ENCODE assay signal across 32 cellular contexts in the genomic region with DNA sequence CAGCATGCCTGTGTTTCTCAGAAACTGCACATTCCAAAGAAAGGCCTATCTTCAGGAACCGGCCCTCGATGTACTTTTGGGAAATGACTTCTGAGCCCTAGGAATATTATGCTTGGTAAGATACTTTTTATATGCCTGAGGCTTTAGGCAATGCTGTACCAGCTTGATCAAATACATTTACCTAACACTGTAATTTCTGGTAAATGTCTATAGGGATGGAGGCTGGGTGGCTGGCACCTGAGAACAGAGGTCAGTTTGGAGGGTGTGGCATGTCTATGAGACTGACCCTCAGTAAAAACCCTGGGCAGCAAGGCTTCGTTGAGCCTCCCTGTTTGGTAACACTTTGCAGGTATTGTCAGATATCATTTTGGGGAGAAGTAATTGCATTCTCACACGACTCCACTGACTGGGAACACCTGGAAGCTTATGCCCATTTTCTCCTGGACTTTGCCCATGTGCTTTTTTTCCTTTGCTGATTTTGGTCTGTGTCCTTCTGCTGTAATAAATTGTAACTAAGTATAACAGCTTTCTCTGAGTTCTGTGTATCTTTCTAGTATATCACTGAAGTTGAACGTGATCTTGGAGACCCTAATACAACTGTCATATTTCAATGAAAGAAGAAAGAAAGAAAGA.
"Had no signal": no experiment of that assay in that cellular context is flagged by ENCODE, and none has a peak within 500 bp of the region (broad histone marks: within the 10 kb centered on the region; RNA-seq: fewer than 3 reads in every experiment).

No MANE protein-coding gene starts in this region.

- H3K4me1 Mint-ChIP-seq: activated B cell treated with CpG ODN at 0.5 μM for 24 hours; activated naive CD4-positive, alpha-beta T cell treated with anti-CD3 and anti-CD28 coated beads, Interleukin-2, amount 10 ng/mL, durations not matched to agents 7 days and 5 days; T-helper 17 cell had no signal

- H3K4me3 ChIP-seq: breast epithelium, cardiac muscle cell, colonic mucosa, dorsolateral prefrontal cortex had no signal

- H3K27me3 Mint-ChIP-seq: activated B cell treated with CpG ODN at 0.5 μM for 24 hours; activated CD8-positive, alpha-beta T cell treated with anti-CD3 and anti-CD28 coated beads for 36 hours; activated naive CD4-positive, alpha-beta T cell treated with anti-CD3 and anti-CD28 coated beads, Interleukin-2, amount 10 ng/mL, durations not matched to agents 7 days and 5 days; activated naive CD8-positive, alpha-beta T cell; brain; dendritic cell treated with granulocyte-macrophage colony-stimulating factor and Interleukin-4, amounts not matched to agents 40 ng/mL and 50 ng/mL, for 4 days; T-helper 17 cell had no signal

- H3K9me3 ChIP-seq: breast epithelium, colonic mucosa had no signal

- H3K36me3 Mint-ChIP-seq: activated naive CD4-positive, alpha-beta T cell treated with anti-CD3 and anti-CD28 coated beads, Interleukin-2, amount 10 ng/mL, durations not matched to agents 7 days and 5 days; activated naive CD8-positive, alpha-beta T cell; brain had no signal

- H3K4me1 ChIP-seq: breast epithelium, colonic mucosa had no signal

- DNase-seq: activated B cell treated with CpG ODN at 0.5 μM for 24 hours; activated CD4-positive, alpha-beta T cell treated with anti-CD3 and anti-CD28 coated beads for 48 hours; activated CD4-positive, alpha-beta T cell treated with anti-CD3 and anti-CD28 coated beads, Interleukin-2, amount 50 U/mL, for 1 hour; activated CD4-positive, alpha-beta T cell treated with anti-CD3 and anti-CD28 coated beads, Interleukin-2, amount 50 U/mL, for 48 hours; activated CD8-positive, alpha-beta memory T cell treated with anti-CD3 and anti-CD28 coated beads for 24 hours; activated CD8-positive, alpha-beta T cell treated with anti-CD3 and anti-CD28 coated beads for 36 hours; activated gamma-delta T cell; activated naive CD4-positive, alpha-beta T cell; activated naive CD4-positive, alpha-beta T cell treated with anti-CD3 and anti-CD28 coated beads, Interleukin-2, amount 10 ng/mL, durations not matched to agents 7 days and 5 days; activated T-cell treated with anti-CD3 and anti-CD28 coated beads, Interleukin-2, amount 50 U/mL, for 48 hours; amniotic stem cell; anterior cingulate cortex; central memory CD4-positive, alpha-beta T cell; cerebellar nuclear complex; colonic mucosa; dorsolateral prefrontal cortex; effector memory CD4-positive, alpha-beta T cell; endodermal cell; foreskin fibroblast; head of caudate nucleus; T-helper 1 cell; T-helper 17 cell; T1000; WERI-Rb-1 had no signal

- ATAC-seq: activated CD4-positive, CD25-positive, alpha-beta regulatory T cell treated with anti-CD3 and anti-CD28 coated beads, Interleukin-2, amount 50 U/mL, for 24 hours; activated CD8-positive, alpha-beta T cell treated with anti-CD3 and anti-CD28 coated beads for 36 hours; esophagus mucosa; T-helper 17 cell had no signal

- H3K27ac Mint-ChIP-seq: activated B cell treated with CpG ODN at 0.5 μM for 24 hours; activated CD8-positive, alpha-beta T cell treated with anti-CD3 and anti-CD28 coated beads for 36 hours; activated naive CD4-positive, alpha-beta T cell treated with anti-CD3 and anti-CD28 coated beads, Interleukin-2, amount 10 ng/mL, durations not matched to agents 7 days and 5 days; activated naive CD8-positive, alpha-beta T cell; brain; dendritic cell treated with granulocyte-macrophage colony-stimulating factor and Interleukin-4, amounts not matched to agents 40 ng/mL and 50 ng/mL, for 4 days; endodermal cell; T-helper 17 cell; T-helper 2 cell treated with Interferon-gamma antibody and Interleukin-4, amounts not matched to agents 5 μg/mL and 100 μg/mL, for 36 hours had no signal

- H3K36me3 ChIP-seq: breast epithelium, cardiac muscle cell, colonic mucosa, WERI-Rb-1 had no signal

- H3K27me3 ChIP-seq: breast epithelium, cardiac muscle cell, colonic mucosa, dorsolateral prefrontal cortex had no signal

- H3K27ac ChIP-seq: breast epithelium, cardiac muscle cell, colonic mucosa, dorsolateral prefrontal cortex, WERI-Rb-1 had no signal

- H3K4me3 Mint-ChIP-seq: activated B cell treated with CpG ODN at 0.5 μM for 24 hours; activated CD8-positive, alpha-beta T cell treated with anti-CD3 and anti-CD28 coated beads for 36 hours; activated naive CD4-positive, alpha-beta T cell treated with anti-CD3 and anti-CD28 coated beads, Interleukin-2, amount 10 ng/mL, durations not matched to agents 7 days and 5 days; activated naive CD8-positive, alpha-beta T cell; brain; dendritic cell treated with granulocyte-macrophage colony-stimulating factor and Interleukin-4, amounts not matched to agents 40 ng/mL and 50 ng/mL, for 4 days; endodermal cell; T-helper 17 cell; T-helper 2 cell treated with Interferon-gamma antibody and Interleukin-4, amounts not matched to agents 5 μg/mL and 100 μg/mL, for 36 hours had no signal
